ENCODE assay signal across 9 cellular contexts in the genomic region with DNA sequence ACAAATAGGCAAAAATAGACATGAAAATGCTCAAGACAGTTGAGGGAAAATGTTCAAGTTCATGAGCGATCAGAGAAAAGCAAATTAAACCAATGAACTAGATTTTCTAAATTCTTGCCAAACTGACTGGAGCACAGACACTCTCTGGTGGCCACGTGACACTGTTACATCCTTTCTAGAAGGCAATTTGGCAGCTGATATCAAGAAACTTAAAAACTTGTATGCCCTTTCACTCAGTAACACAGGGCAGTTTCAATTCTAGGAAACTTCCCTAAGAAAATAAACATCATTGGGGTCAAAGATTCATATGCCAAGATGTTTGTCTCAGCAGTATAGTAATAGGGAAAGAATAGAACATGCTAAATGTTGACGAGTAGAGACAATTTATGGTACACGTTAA. TPM values are rescaled to one million over a fixed set of nuclear protein-coding genes. Genes with fewer than 3 reads are reported as not detected.
DNase-seq lines count a peak whose midpoint lies in the region; ATAC-seq and TF ChIP-seq lines count a peak whose summit lies in the region.
"Had no signal": no experiment of that assay in that cellular context is flagged by ENCODE, and none has a peak within 500 bp of the region (broad histone marks: within the 10 kb centered on the region; RNA-seq: fewer than 3 reads in every experiment).

No MANE protein-coding gene starts in this region.

- ATAC-seq in HG03442 (IDR thresholded peaks at IDR 0.05; ENCODE audit: unreplicated experiment) (no peak), GM21390 (IDR thresholded peaks at IDR 0.05; ENCODE audit: unreplicated experiment) (no peak)

- H3K4me3 ChIP-seq in GM12864 (ENCODE audit: low read depth, low read length), result no peak overlapping the region

- TF ChIP-seq CTCF in GM12864 (IDR thresholded peaks at IDR 0.05; ENCODE audit: low read depth, low read length, missing control alignments), result peak; percentile 5

- no peak for DNase-seq in GM12864 (ENCODE audit: low read depth)
- DNase-seq in RPMI8226, result peak; percentile 29
- peak; percentile 78 for DNase-seq in fibroblast of peridontal ligament (ENCODE audit: extremely low read depth)
- peak; percentile 75 for DNase-seq in pulmonary artery endothelial cell (ENCODE audit: low read depth, low spot score)
- no peak for DNase-seq in stimulated activated CD4-positive, alpha-beta T cell treated with anti-CD3 and anti-CD28 coated beads, Interleukin-2, amount 100 ng/mL, for 24 hours
- no peak for DNase-seq in SHP77 (lab: John Stamatoyannopoulos, UW)
- DNase-seq: NCI-H2081 treated with DMSO at 0.1 percent for 48 hours had no signal

RNA-seq across cellular contexts. Expression of a gene that starts 52.2 kb away (rescaled TPM):
- 23.7 and 41.0 TPM in 2 replicates for total RNA-seq in pulmonary artery endothelial cell

Comparison
In these comparisons a context has a peak if more than half of its experiments do, and no peak if none do; other contexts are left out.
1. DNase-seq: peak in RPMI8226 (single experiment), fibroblast of peridontal ligament (single experiment) and pulmonary artery endothelial cell (single experiment); none in GM12864 (single experiment), stimulated activated CD4-positive, alpha-beta T cell treated with anti-CD3 and anti-CD28 coated beads, Interleukin-2, amount 100 ng/mL, for 24 hours (0 of 2) and SHP77 (0 of 2).